ENCODE assay signal across 22 cellular contexts in genomic region chr7:42939457-42940240, GRCh38. TPM values are rescaled to one million over a fixed set of nuclear protein-coding genes. Genes with fewer than 3 reads are reported as not detected.
DNase-seq lines count a peak whose midpoint lies in the region; ATAC-seq and TF ChIP-seq lines count a peak whose summit lies in the region.
"Had no signal": no experiment of that assay in that cellular context is flagged by ENCODE, and none has a peak within 500 bp of the region (broad histone marks: within the 10 kb centered on the region; RNA-seq: fewer than 3 reads in every experiment).

No MANE protein-coding gene starts in this region.

- POLR2A ChIA-PET in activated CD8-positive, alpha-beta T cell treated with anti-CD3 and anti-CD28 coated beads for 36 hours (lab: Charles Lee): no interaction called here
- POLR2A ChIA-PET in activated CD8-positive, alpha-beta T cell treated with anti-CD3 and anti-CD28 coated beads, Interleukin-2, amount 10 ng/mL, durations not matched to agents 7 days and 5 days (lab: Charles Lee): no interaction called here
- POLR2A ChIA-PET in CD8-positive, alpha-beta memory T cell (lab: Charles Lee): no interaction called here

- H3K9me3 Mint-ChIP-seq in activated CD8-positive, alpha-beta T cell treated with anti-CD3 and anti-CD28 coated beads for 36 hours: no peaks in the 10 kb centered on the region
- H3K9me3 Mint-ChIP-seq in activated CD8-positive, alpha-beta T cell treated with anti-CD3 and anti-CD28 coated beads, Interleukin-2, amount 10 ng/mL, durations not matched to agents 7 days and 5 days (ENCODE audit: insufficient read depth): no peaks in the 10 kb centered on the region
- H3K9me3 Mint-ChIP-seq in CD8-positive, alpha-beta memory T cell: no peaks in the 10 kb centered on the region
- no peaks in the 10 kb centered on the region for H3K9me3 Mint-ChIP-seq in memory B cell
- H3K9me3 Mint-ChIP-seq: neural crest cell had no signal

- CTCF ChIA-PET in activated CD8-positive, alpha-beta T cell treated with anti-CD3 and anti-CD28 coated beads for 36 hours (lab: Charles Lee): interaction anchor here (1.2 to 2.2 kb wide), 3 partner anchors 10 to 168 kb away, joined by 3 to 11 read pairs (median 4); no protein-coding TSS in a partner anchor
- CTCF ChIA-PET in activated CD8-positive, alpha-beta T cell treated with anti-CD3 and anti-CD28 coated beads, Interleukin-2, amount 10 ng/mL, durations not matched to agents 7 days and 5 days (lab: Charles Lee): interaction anchor here (3.2 to 4.9 kb wide), 2 partner anchors 10 to 323 kb away, joined by 37 to 68 read pairs; partner anchors contain the start of genes MRPL32 and PSMA2
- CTCF ChIA-PET in CD8-positive, alpha-beta memory T cell (lab: Charles Lee): no interaction called here

- no peak for DNase-seq in activated CD8-positive, alpha-beta T cell treated with anti-CD3 and anti-CD28 coated beads for 36 hours
- no peak for DNase-seq in activated CD8-positive, alpha-beta T cell treated with anti-CD3 and anti-CD28 coated beads, Interleukin-2, amount 10 ng/mL, durations not matched to agents 7 days and 5 days
- no peak for DNase-seq in CD8-positive, alpha-beta memory T cell
- DNase-seq in memory B cell (ENCODE audit: low spot score in 2 of 2) (no peak), COLO668 (lab: John Stamatoyannopoulos, UW; ENCODE audit: unreplicated experiment) (no peak), NCI-H1436 treated with DMSO at 0.1 percent for 48 hours (lab: John Stamatoyannopoulos, UW) (no peak), putamen (ENCODE audit: low spot score) (no peak)
- DNase-seq: ACHN; activated CD8-positive, alpha-beta memory T cell treated with anti-CD3 and anti-CD28 coated beads, Interleukin-2, amount 50 U/mL, for 48 hours; dorsolateral prefrontal cortex; erythroblast; left colon; midbrain; NCI-H1417 treated with DMSO at 0.1 percent for 48 hours; SHP77 treated with DMSO at 0.1 percent for 48 hours; stimulated activated naive CD4-positive, alpha-beta T cell treated with Interleukin-2 at 50 U/mL for 16 hours; T-helper 2 cell; WERI-Rb-1 had no signal

- H3K36me3 Mint-ChIP-seq in activated CD8-positive, alpha-beta T cell treated with anti-CD3 and anti-CD28 coated beads for 36 hours (ENCODE audit: low read depth): peaks cover 24% of the 10 kb centered on the region
- peaks cover 28% of the 10 kb centered on the region for H3K36me3 Mint-ChIP-seq in activated CD8-positive, alpha-beta T cell treated with anti-CD3 and anti-CD28 coated beads, Interleukin-2, amount 10 ng/mL, durations not matched to agents 7 days and 5 days (ENCODE audit: low read depth)
- peaks cover 0 to 51% (median 15%) of the 10 kb centered on the region in 3 donors for H3K36me3 Mint-ChIP-seq in CD8-positive, alpha-beta memory T cell
- H3K36me3 Mint-ChIP-seq in memory B cell: peaks cover 16% of the 10 kb centered on the region

- no peak for TF ChIP-seq CTCF in activated CD8-positive, alpha-beta T cell treated with anti-CD3 and anti-CD28 coated beads for 36 hours (IDR thresholded peaks at IDR 0.05)

- peak overlapping the region; percentile 4 for H3K4me3 Mint-ChIP-seq in activated CD8-positive, alpha-beta T cell treated with anti-CD3 and anti-CD28 coated beads for 36 hours
- no peak overlapping the region for H3K4me3 Mint-ChIP-seq in activated CD8-positive, alpha-beta T cell treated with anti-CD3 and anti-CD28 coated beads, Interleukin-2, amount 10 ng/mL, durations not matched to agents 7 days and 5 days
- H3K4me3 Mint-ChIP-seq in CD8-positive, alpha-beta memory T cell: peak overlapping the region in 1 of 7 donors; percentile 30
- no peak overlapping the region for H3K4me3 Mint-ChIP-seq in memory B cell
- H3K4me3 Mint-ChIP-seq: neural crest cell had no signal

- no peak overlapping the region for H3K4me3 ChIP-seq in CD8-positive, alpha-beta memory T cell (ENCODE audit: low read length)
- H3K4me3 ChIP-seq: cardiac muscle cell, dorsolateral prefrontal cortex, gastroesophageal sphincter had no signal

- no peaks in the 10 kb centered on the region for H3K27me3 Mint-ChIP-seq in activated CD8-positive, alpha-beta T cell treated with anti-CD3 and anti-CD28 coated beads for 36 hours
- H3K27me3 Mint-ChIP-seq in activated CD8-positive, alpha-beta T cell treated with anti-CD3 and anti-CD28 coated beads, Interleukin-2, amount 10 ng/mL, durations not matched to agents 7 days and 5 days (ENCODE audit: low read depth): no peaks in the 10 kb centered on the region
- peaks cover 0 to 1% of the 10 kb centered on the region in 2 donors for H3K27me3 Mint-ChIP-seq in CD8-positive, alpha-beta memory T cell
- no peaks in the 10 kb centered on the region for H3K27me3 Mint-ChIP-seq in memory B cell

- H3K9me3 ChIP-seq in CD8-positive, alpha-beta memory T cell (ENCODE audit: low read length): no peaks in the 10 kb centered on the region
- H3K9me3 ChIP-seq: gastroesophageal sphincter had no signal

- peak; percentile 62 for ATAC-seq in activated CD8-positive, alpha-beta T cell treated with anti-CD3 and anti-CD28 coated beads for 36 hours
- no peak for ATAC-seq in activated CD8-positive, alpha-beta T cell treated with anti-CD3 and anti-CD28 coated beads, Interleukin-2, amount 10 ng/mL, durations not matched to agents 7 days and 5 days
- ATAC-seq in HG02885 (IDR thresholded peaks at IDR 0.05; ENCODE audit: poor library complexity, unreplicated experiment) (peak; percentile 46), memory B cell (ENCODE audit: low read depth) (no peak)
- ATAC-seq: gastroesophageal sphincter, left colon had no signal

- intact Hi-C loops in activated CD8-positive, alpha-beta T cell treated with anti-CD3 and anti-CD28 coated beads for 36 hours (cut with micrococcal nuclease): loop anchor here (5.0 to 10.0 kb wide), 2 partner anchors 175 to 323 kb away; partner anchors contain the start of gene HECW1

- H3K27me3 ChIP-seq in CD8-positive, alpha-beta memory T cell (ENCODE audit: insufficient read depth, low read length, poor library complexity, severe bottlenecking): no peaks in the 10 kb centered on the region
- H3K27me3 ChIP-seq: cardiac muscle cell, dorsolateral prefrontal cortex, gastroesophageal sphincter had no signal

- H3K27ac Mint-ChIP-seq in activated CD8-positive, alpha-beta T cell treated with anti-CD3 and anti-CD28 coated beads for 36 hours: peak overlapping the region; percentile 69
- no peak overlapping the region for H3K27ac Mint-ChIP-seq in activated CD8-positive, alpha-beta T cell treated with anti-CD3 and anti-CD28 coated beads, Interleukin-2, amount 10 ng/mL, durations not matched to agents 7 days and 5 days
- peak overlapping the region; percentile 12 to 68 (median 54) for H3K27ac Mint-ChIP-seq in CD8-positive, alpha-beta memory T cell
- peak overlapping the region; percentile 74 for H3K27ac Mint-ChIP-seq in memory B cell

- H3K4me1 ChIP-seq in CD8-positive, alpha-beta memory T cell (ENCODE audit: insufficient read depth, low read length): no peaks in the 10 kb centered on the region

- H3K4me1 Mint-ChIP-seq in activated CD8-positive, alpha-beta T cell treated with anti-CD3 and anti-CD28 coated beads for 36 hours (ENCODE audit: low read depth): peaks cover 38% of the 10 kb centered on the region
- H3K4me1 Mint-ChIP-seq in activated CD8-positive, alpha-beta T cell treated with anti-CD3 and anti-CD28 coated beads, Interleukin-2, amount 10 ng/mL, durations not matched to agents 7 days and 5 days (ENCODE audit: low read depth): peaks cover 18% of the 10 kb centered on the region
- H3K4me1 Mint-ChIP-seq in CD8-positive, alpha-beta memory T cell: peaks cover 10 to 30% (median 22%) of the 10 kb centered on the region in 3 donors
- peaks cover 4% of the 10 kb centered on the region for H3K4me1 Mint-ChIP-seq in memory B cell

- peaks cover 9% of the 10 kb centered on the region for H3K36me3 ChIP-seq in CD8-positive, alpha-beta memory T cell (ENCODE audit: insufficient read depth, low read length)

- no peak overlapping the region for H3K27ac ChIP-seq in CD8-positive, alpha-beta memory T cell (ENCODE audit: low read depth, low read length)
- H3K27ac ChIP-seq: cardiac muscle cell, dorsolateral prefrontal cortex, gastroesophageal sphincter, WERI-Rb-1 had no signal

RNA-seq across cellular contexts. Expression of gene MRPL32, which starts 7.5 kb away (rescaled TPM):
- total RNA-seq in activated CD8-positive, alpha-beta T cell treated with anti-CD3 and anti-CD28 coated beads for 36 hours: 10 to 100 TPM; 66.9 to 68.5 TPM
- total RNA-seq in activated CD8-positive, alpha-beta T cell treated with anti-CD3 and anti-CD28 coated beads, Interleukin-2, amount 10 ng/mL, durations not matched to agents 7 days and 5 days: 10 to 100 TPM; 38.7 to 41.6 TPM
- total RNA-seq in CD8-positive, alpha-beta memory T cell: 10 to 100 TPM; 74.6 to 79.5 TPM
- polyA plus RNA-seq in CD8-positive, alpha-beta memory T cell: 49.9 TPM

RNA-seq across cellular contexts. Expression of gene PSMA2, which starts 7.7 kb away (rescaled TPM):
- 100 to 1,000 TPM; 193 to 197 TPM for total RNA-seq in activated CD8-positive, alpha-beta T cell treated with anti-CD3 and anti-CD28 coated beads for 36 hours
- 100 to 1,000 TPM; 131 to 154 TPM for total RNA-seq in activated CD8-positive, alpha-beta T cell treated with anti-CD3 and anti-CD28 coated beads, Interleukin-2, amount 10 ng/mL, durations not matched to agents 7 days and 5 days
- total RNA-seq in CD8-positive, alpha-beta memory T cell: 100 to 1,000 TPM; 176 to 179 TPM
- polyA plus RNA-seq in CD8-positive, alpha-beta memory T cell: 238 TPM

RNA-seq across cellular contexts. Expression of gene C7orf25, which starts 27.8 kb away (rescaled TPM):
- 1 to 10 TPM; 2.4 to 3.4 TPM for total RNA-seq in activated CD8-positive, alpha-beta T cell treated with anti-CD3 and anti-CD28 coated beads for 36 hours
- total RNA-seq in activated CD8-positive, alpha-beta T cell treated with anti-CD3 and anti-CD28 coated beads, Interleukin-2, amount 10 ng/mL, durations not matched to agents 7 days and 5 days: 1 to 10 TPM; 6.0 to 7.2 TPM
- total RNA-seq in CD8-positive, alpha-beta memory T cell: 1 to 10 TPM; 2.5 to 5.2 TPM
- 4.6 TPM for polyA plus RNA-seq in CD8-positive, alpha-beta memory T cell

Comparison
In these comparisons a context has a peak if more than half of its experiments do, and no peak if none do; other contexts are left out.
1. ATAC-seq: peak in activated CD8-positive, alpha-beta T cell treated with anti-CD3 and anti-CD28 coated beads for 36 hours (single experiment) and HG02885 (single experiment); none in activated CD8-positive, alpha-beta T cell treated with anti-CD3 and anti-CD28 coated beads, Interleukin-2, amount 10 ng/mL, durations not matched to agents 7 days and 5 days (single experiment) and memory B cell (single experiment).